ENCODE assay signal across 18 cellular contexts in genomic region chr6:32168807-32169206, GRCh38. TPM values are rescaled to one million over a fixed set of nuclear protein-coding genes. Genes with fewer than 3 reads are reported as not detected.
DNase-seq lines count a peak whose midpoint lies in the region; ATAC-seq and TF ChIP-seq lines count a peak whose summit lies in the region.
"Had no signal": no experiment of that assay in that cellular context is flagged by ENCODE, and none has a peak within 500 bp of the region (broad histone marks: within the 10 kb centered on the region; RNA-seq: fewer than 3 reads in every experiment).

No MANE protein-coding gene starts in this region.

- no peaks in the 10 kb centered on the region for H3K27me3 Mint-ChIP-seq in osteocyte (ENCODE audit: unreplicated experiment)
- H3K27me3 Mint-ChIP-seq: CD4-positive, alpha-beta memory T cell had no signal

- peak overlapping the region; percentile 4 for H3K27ac Mint-ChIP-seq in osteocyte (ENCODE audit: unreplicated experiment)

- no peak overlapping the region for H3K4me3 Mint-ChIP-seq in osteocyte (ENCODE audit: unreplicated experiment)
- H3K4me3 Mint-ChIP-seq: CD4-positive, alpha-beta memory T cell had no signal

- no peaks in the 10 kb centered on the region for H4K20me1 ChIP-seq in PC-9 (ENCODE audit: insufficient read depth)

- H3K79me2 ChIP-seq in PC-9 (ENCODE audit: low read depth), result no peaks in the 10 kb centered on the region

- no peaks in the 10 kb centered on the region for H3K9me3 ChIP-seq in PC-9 (ENCODE audit: insufficient read depth, low read depth)

- H3K4me1 ChIP-seq in PC-9 (replicated peaks; ENCODE audit: insufficient read depth), result 0 out of 2 replicates have a peak, but pooled peaks cover 7% of the 10 kb centered on the region

- POLR2A ChIA-PET in PC-9 (lab: Charles Lee; ENCODE audit: unreplicated experiment), result interaction anchor here (0.6 kb wide), 1 partner anchor 33 kb away, joined by 3 read pairs; no protein-coding TSS in a partner anchor

- intact Hi-C loops in PC-9 (cut with micrococcal nuclease; ENCODE audit: unreplicated experiment), result no loop called here

- H3K9me3 Mint-ChIP-seq in osteocyte (ENCODE audit: unreplicated experiment), result no peaks in the 10 kb centered on the region
- H3K9me3 Mint-ChIP-seq: CD4-positive, alpha-beta memory T cell had no signal

- TSS peak; percentile 29 for BruUV-seq in PC-9 (replicated peaks; lab: Mats Ljungman, UMichigan)

- H3K9me2 ChIP-seq in PC-9 (ENCODE audit: insufficient read depth), result no peaks in the 10 kb centered on the region

- peaks cover 10% of the 10 kb centered on the region for H3K4me1 Mint-ChIP-seq in osteocyte (ENCODE audit: unreplicated experiment)

- H3F3A ChIP-seq in PC-9 (ENCODE audit: insufficient read depth, low read depth), result peaks cover 17% of the 10 kb centered on the region; the same call in 1 of the 2 replicates

- peaks cover 42% of the 10 kb centered on the region for H3K36me3 Mint-ChIP-seq in osteocyte (ENCODE audit: unreplicated experiment)

- no peak overlapping the region for H3K27ac ChIP-seq in PC-9

- no peak for ATAC-seq in HG02981 (IDR thresholded peaks at IDR 0.05; ENCODE audit: unreplicated experiment)
- no peak for ATAC-seq in HG02973 (IDR thresholded peaks at IDR 0.05; ENCODE audit: unreplicated experiment)
- ATAC-seq: sciatic nerve had no signal

- CTCF ChIA-PET in PC-9 (lab: Charles Lee), result interaction anchor here (1.2 kb wide), 1 partner anchor 18 kb away, joined by 5 read pairs; no protein-coding TSS in a partner anchor

- DNase-seq in EH (ENCODE audit: low read depth), result peak; percentile 46
- DNase-seq in PC-9, result no peak
- DNase-seq in fibroblast of mammary gland (ENCODE audit: low read depth), result peak; percentile 56
- no peak for DNase-seq in osteocyte (ENCODE audit: extremely low spot score, unreplicated experiment)
- DNase-seq in iPS-NIHi7 (ENCODE audit: extremely low spot score), result no peak
- no peak for DNase-seq in MV-4-11 (lab: John Stamatoyannopoulos, UW)
- DNase-seq: activated CD4-positive, alpha-beta T cell treated with anti-CD3 and anti-CD28 coated beads, Interleukin-2, amount 50 U/mL, for 1 hour; amygdala; CD4-positive, alpha-beta memory T cell; DMS79; H7; midbrain; NCI-H1105 treated with DMSO at 0.1 percent for 48 hours; NCI-H2171 treated with DMSO at 0.1 percent for 48 hours; substantia nigra had no signal

- H3K4me2 ChIP-seq in PC-9, result no peak overlapping the region

- no peak overlapping the region for H2AFZ ChIP-seq in PC-9

- H3K36me3 ChIP-seq in PC-9 (ENCODE audit: low read depth), result no peaks in the 10 kb centered on the region

- no peaks in the 10 kb centered on the region for H3K27me3 ChIP-seq in PC-9 (ENCODE audit: insufficient read depth, low read depth)

- H3K4me3 ChIP-seq in PC-9, result no peak overlapping the region
- no peak overlapping the region for H3K4me3 ChIP-seq in fibroblast of mammary gland (ENCODE audit: control insufficient read depth, low read depth, low read length)

- no peak for TF ChIP-seq CTCF in PC-9 (conservative IDR thresholded peaks at IDR 0.05)
- no peak for TF ChIP-seq CTCF in fibroblast of mammary gland (conservative IDR thresholded peaks at IDR 0.05; ENCODE audit: control insufficient read depth, insufficient read depth, low read depth, low read length)
- TF ChIP-seq CTCF in osteocyte (IDR thresholded peaks at IDR 0.05), result no peak

RNA-seq across cellular contexts. Expression of gene EGFL8, which starts 4.4 kb away (rescaled TPM):
- total RNA-seq in PC-9 (2021) (23.3 and 26.0 TPM in 2 replicates), osteocyte (21.4 and 22.8 TPM in 2 replicates)

RNA-seq across cellular contexts. Expression of gene AGPAT1, which starts 7.1 kb away (rescaled TPM):
- total RNA-seq in PC-9 (2021) (58.9 and 61.7 TPM in 2 replicates), osteocyte (81.1 and 82.6 TPM in 2 replicates)

RNA-seq across cellular contexts. Expression of gene RNF5, which starts 9.4 kb away (rescaled TPM):
- 45.6 and 51.3 TPM in 2 replicates for total RNA-seq in PC-9 (2021)
- 47.1 and 51.6 TPM in 2 replicates for total RNA-seq in osteocyte

RNA-seq across cellular contexts. Expression of gene PPT2, which starts 14.9 kb away (rescaled TPM):
- total RNA-seq in PC-9 (2021), result 38.2 and 42.5 TPM in 2 replicates
- total RNA-seq in osteocyte, result 40.8 and 45.5 TPM in 2 replicates

RNA-seq across cellular contexts. Expression of gene AGER, which starts 15.2 kb away (rescaled TPM):
- total RNA-seq in PC-9 (2021) (18.1 and 20.4 TPM in 2 replicates), osteocyte (3.8 and 4.1 TPM in 2 replicates)

Comparison
In these comparisons a context has a peak if more than half of its experiments do, and no peak if none do; other contexts are left out.
1. DNase-seq: peak in EH (single experiment) and fibroblast of mammary gland (single experiment); none in PC-9 (0 of 2), osteocyte (single experiment), iPS-NIHi7 (single experiment) and MV-4-11 (single experiment).